Comparison of ENCODE assay signal across 25 cellular contexts in genomic region chr5:14834062-14834461, GRCh38. TPM values are rescaled to one million over a fixed set of nuclear protein-coding genes. Genes with fewer than 3 reads are reported as not detected.
A peak's percentile ranks its signal among the peaks of the same experiment; 100 is the strongest.
DNase-seq lines count a peak whose midpoint lies in the region; ATAC-seq, FAIRE-seq and TF ChIP-seq lines count a peak whose summit lies in the region.
"Had no signal": no experiment of that assay in that cellular context is flagged by ENCODE, and none has a peak within 500 bp of the region (broad histone marks: within the 10 kb centered on the region; RNA-seq: fewer than 3 reads in every experiment).

No MANE protein-coding gene starts in this region.

- H3K9me3 ChIP-seq in HepG2 (ENCODE audit: low read length) (no peaks in the 10 kb centered on the region), right lobe of liver (no peaks in the 10 kb centered on the region), psoas muscle (no peaks in the 10 kb centered on the region)

- in situ Hi-C loops in HepG2 (cut with HindIII; ENCODE audit: extremely low pct_ligation_motif_present, low pct_unique_long_range_greater_than_20kb): no loop called here

- H3K9ac ChIP-seq in HepG2 (ENCODE audit: insufficient read depth, low read depth, low read length): no peak overlapping the region
- H3K9ac ChIP-seq: BLaER1 had no signal

- H3K36me3 ChIP-seq in HepG2 (replicated peaks in 1 of 2; ENCODE audit: control insufficient read depth in 1 of 2, insufficient read depth in 2 of 2, low read length in 2 of 2) (0 out of 5 replicates have a peak, but pooled peaks cover 0 to 6% of the 10 kb centered on the region in 2 experiments), right lobe of liver (no peaks in the 10 kb centered on the region), psoas muscle (ENCODE audit: insufficient read depth in 1 of 2, low read depth in 1 of 2) (no peaks in the 10 kb centered on the region)

- H3K4me2 ChIP-seq in HepG2 (ENCODE audit: low read depth, low read length): no peak overlapping the region
- H3K4me2 ChIP-seq: BLaER1, GM23338 had no signal

- H3K4me1 ChIP-seq in HepG2 (ENCODE audit: insufficient read depth, low read length) (no peaks in the 10 kb centered on the region), right lobe of liver (peaks cover 0 to 15% (median 0%) of the 10 kb centered on the region in 4 donors), psoas muscle (peaks cover 52% of the 10 kb centered on the region)

- DNase-seq in HepG2 (ENCODE audit: low spot score) (no peak), right lobe of liver (no peak), dermis blood vessel endothelial cell (peak; percentile 45), psoas muscle (no peak), left cardiac atrium (no peak), NCI-H2196 treated with DMSO at 0.1 percent for 48 hours (lab: John Stamatoyannopoulos, UW; ENCODE audit: unreplicated experiment) (no peak)
- DNase-seq: CD4-positive, CD25-positive, alpha-beta regulatory T cell; CD8-positive, alpha-beta T cell; DMS 273 treated with DMSO at 0.1 percent for 48 hours; DMS79; EL; GDM1; H9 had no signal

- BruUV-seq in HepG2 (replicated peaks; lab: Mats Ljungman, UMichigan): no TSS peak

- H3K27ac ChIP-seq in HepG2 (ENCODE audit: extremely low read length, insufficient read depth, low read length) (no peak overlapping the region), right lobe of liver (no peak overlapping the region), psoas muscle (peak overlapping the region; percentile 43)
- H3K27ac ChIP-seq: 22Rv1, BLaER1, C4-2B had no signal

- no peak for TF ChIP-seq EP300 in HepG2 (IDR thresholded peaks at IDR 0.05; ENCODE audit: low read depth in 2 of 2, low read length in 2 of 2)
- TF ChIP-seq EP300 in HepG2 (CRISPR knock-in tag; IDR thresholded peaks at IDR 0.05; ENCODE audit: borderline replicate concordance): no peak

- H3K27me3 ChIP-seq in HepG2 (ENCODE audit: control insufficient read depth in 1 of 2, insufficient read depth in 2 of 2, low read length in 2 of 2) (no peaks in the 10 kb centered on the region), right lobe of liver (no peaks in the 10 kb centered on the region), psoas muscle (ENCODE audit: insufficient read depth in 3 of 3, low read length in 2 of 3) (no peaks in the 10 kb centered on the region)
- H3K27me3 ChIP-seq: BLaER1 had no signal

- TF ChIP-seq RAD21 in HepG2 (CRISPR knock-in tag; IDR thresholded peaks at IDR 0.05): no peak

- POLR2A ChIA-PET in HepG2 (lab: Yijun Ruan, JAX): no interaction called here

- TF ChIP-seq POLR2A in HepG2 (IDR thresholded peaks at IDR 0.05; ENCODE audit: insufficient read depth in 1 of 2, low read depth in 2 of 2, low read length in 2 of 2): no peak
- TF ChIP-seq POLR2A in right lobe of liver (IDR thresholded peaks at IDR 0.05): no peak

- no peaks in the 10 kb centered on the region for H4K20me1 ChIP-seq in HepG2 (ENCODE audit: insufficient read depth, low read length)

- no peak for ATAC-seq in HepG2
- no peak for ATAC-seq in right lobe of liver
- no peak for ATAC-seq in psoas muscle
- no peak for ATAC-seq in left cardiac atrium
- ATAC-seq in GM21528 (IDR thresholded peaks at IDR 0.05; ENCODE audit: low FRiP score, unreplicated experiment): no peak
- no peak for ATAC-seq in GM18870 (IDR thresholded peaks at IDR 0.05; ENCODE audit: unreplicated experiment)
- ATAC-seq: CD8-positive, alpha-beta T cell; GM23338; HCT116 had no signal

- peaks cover 2% of the 10 kb centered on the region for H3K79me2 ChIP-seq in HepG2 (ENCODE audit: insufficient read depth, low read length)

- TF ChIP-seq CTCF in HepG2 (CRISPR knock-in tag; IDR thresholded peaks at IDR 0.05) (no peak), right lobe of liver (IDR thresholded peaks at IDR 0.05) (no peak), psoas muscle (IDR thresholded peaks at IDR 0.05) (no peak)

- WGBS in HepG2 (ENCODE audit: low lambda C conversion rate): 98% methylated on average over 2 of the region's 2 CpGs
- WGBS in right lobe of liver (ENCODE audit: insufficient coverage, low coverage, low lambda C conversion rate, missing lambda C conversion rate): 100% methylated on average over 2 of the region's 2 CpGs
- 86 to 95% (median 90%) methylated on average over 2 of the region's 2 CpGs for WGBS in psoas muscle, 3 donors

- H2AFZ ChIP-seq in HepG2 (ENCODE audit: low read length): no peak overlapping the region
- H2AFZ ChIP-seq: GM23338 had no signal

- no peak for FAIRE-seq in HepG2 (lab: Jason Lieb, UNC)
- FAIRE-seq: A204.1, D721Med, GM12891, GM18507, GM19239 had no signal

- H3K4me3 ChIP-seq in HepG2 (replicated peaks in 1 of 3; ENCODE audit: insufficient read depth in 1 of 3, low read depth in 2 of 3, low read length in 3 of 3) (no peak overlapping the region), right lobe of liver (no peak overlapping the region), psoas muscle (no peak overlapping the region)
- H3K4me3 ChIP-seq: BLaER1, GM23338 had no signal

- intact Hi-C loops in HepG2 (cut with micrococcal nuclease; ENCODE audit: unreplicated experiment) (no loop called here), right lobe of liver (cut with DNase I) (no loop called here), psoas muscle (cut with DNase I) (no loop called here), left cardiac atrium (cut with DNase I) (no loop called here)

- CTCF ChIA-PET in HepG2 (lab: Yijun Ruan, JAX; ENCODE audit: low intra/inter-chr PET ratio, low total read pairs): no interaction called here

TF ChIP-seq in HepG2, 621 proteins besides CTCF, POLR2A, EP300 and RAD21:
- TF ChIP-seq ZZZ3 (CRISPR knock-in tag; IDR thresholded peaks at IDR 0.05; ENCODE audit: borderline replicate concordance) (no peak), KDM1A (CRISPR knock-in tag; IDR thresholded peaks at IDR 0.05) (no peak), NFE2L1 (CRISPR knock-in tag; IDR thresholded peaks at IDR 0.05; ENCODE audit: borderline replicate concordance) (no peak), ZNF616 (CRISPR knock-in tag; IDR thresholded peaks at IDR 0.05; ENCODE audit: low read depth) (no peak), SSRP1 (CRISPR knock-in tag; IDR thresholded peaks at IDR 0.05) (no peak), ZNF275 (CRISPR knock-in tag; IDR thresholded peaks at IDR 0.05; ENCODE audit: borderline replicate concordance) (no peak), ZNF629 (CRISPR knock-in tag; conservative IDR thresholded peaks at IDR 0.05) (0 out of 2 replicates have a peak, but pooled peaks have one; percentile 37)

RNA-seq across cellular contexts. Expression of gene ANKH, which starts 37.5 kb away (rescaled TPM):
- total RNA-seq in HepG2 (2016; rRNA removed; fragmentation: Illumina TruSeq; extraction: Trizol) (20.5 and 25.0 TPM in 2 replicates), right lobe of liver (100 to 1,000 TPM in 1 of 6 experiments, 10 to 100 TPM in 5; 38.5 to 121 (median 61.9) TPM), dermis blood vessel endothelial cell (21.8 and 27.9 TPM in 2 replicates), psoas muscle (10 to 100 TPM; 63.0 to 92.8 (median 76.8) TPM), left cardiac atrium (100 to 1,000 TPM; 113 to 138 TPM)
- total RNA-seq in HepG2 (2016; cell fraction: cytosol; rRNA removed; fragmentation: Illumina TruSeq; extraction: Trizol; ENCODE audit: low read depth): 30.6 and 33.5 TPM in 2 replicates
- 16.2 and 25.0 TPM in 2 replicates for total RNA-seq in HepG2 (2016; cell fraction: insoluble cytoplasmic fraction; rRNA removed; fragmentation: Illumina TruSeq; extraction: Trizol)
- 65.6 and 68.7 TPM in 2 replicates for total RNA-seq in HepG2 (2016; cell fraction: membrane; rRNA removed; fragmentation: Illumina TruSeq; extraction: Trizol)
- total RNA-seq in HepG2 (2016; cell fraction: nucleus; rRNA removed; fragmentation: Illumina TruSeq; extraction: Trizol): 32.7 and 39.4 TPM in 2 replicates
- polyA plus RNA-seq in HepG2 (2011; rRNA removed) (36.0 and 37.5 TPM in 2 replicates), psoas muscle (10 to 100 TPM; 24.0 to 60.6 (median 37.8) TPM)
- polyA plus RNA-seq in HepG2 (2011; cell fraction: cytosol; rRNA removed): 42.6 and 44.0 TPM in 2 replicates
- 25.8 and 30.6 TPM in 2 replicates for polyA plus RNA-seq in HepG2 (2011; cell fraction: nucleus; rRNA removed)
- 30.1 and 34.0 TPM in 2 replicates for polyA plus RNA-seq in HepG2 (2012)
- 56.4 and 58.7 TPM in 2 replicates for polyA plus RNA-seq in HepG2 (2016; cell fraction: cytosol; fragmentation: Illumina TruSeq; extraction: Trizol; ENCODE audit: low read depth)
- polyA plus RNA-seq in HepG2 (2016; cell fraction: insoluble cytoplasmic fraction; fragmentation: Illumina TruSeq; extraction: Trizol; ENCODE audit: low read depth): 31.3 and 37.0 TPM in 2 replicates
- 82.3 and 96.6 TPM in 2 replicates for polyA plus RNA-seq in HepG2 (2016; cell fraction: membrane; fragmentation: Illumina TruSeq; extraction: Trizol; ENCODE audit: low read depth)
- 37.3 and 45.0 TPM in 2 replicates for polyA plus RNA-seq in HepG2 (2016; cell fraction: nucleus; fragmentation: Illumina TruSeq; extraction: Trizol; ENCODE audit: insufficient read depth, low read depth)
- polyA minus RNA-seq in HepG2 (2011; rRNA and poly(A)+ RNA removed; ENCODE audit: low replicate concordance): 91.4 and 122 TPM in 2 replicates
- polyA minus RNA-seq in HepG2 (2011; cell fraction: cytosol; rRNA and poly(A)+ RNA removed): 20.7 and 21.6 TPM in 2 replicates
- polyA minus RNA-seq in HepG2 (2011; cell fraction: nucleus; rRNA and poly(A)+ RNA removed): 54.6 and 56.5 TPM in 2 replicates
